8 cellular contexts compared by ENCODE assay signal in the genomic region with DNA sequence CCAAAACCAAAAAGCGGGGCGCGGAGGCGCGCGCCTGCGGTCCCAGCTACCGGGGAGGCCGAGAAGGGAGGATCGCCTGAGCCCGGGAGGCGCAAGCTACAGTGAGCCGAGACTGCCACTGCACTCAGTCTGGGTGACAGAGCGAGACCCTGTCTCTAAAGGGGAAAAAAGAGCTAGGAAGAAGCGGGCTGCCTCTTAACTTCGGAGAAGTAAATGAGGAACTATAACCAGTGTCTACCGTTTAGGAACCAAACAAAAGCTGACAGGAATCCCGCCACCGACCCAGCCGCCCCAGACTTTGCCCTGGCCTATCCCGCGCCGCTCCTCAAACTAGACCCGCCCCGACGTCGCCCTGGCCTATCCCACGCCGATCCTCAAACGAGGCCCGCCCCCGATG. TPM values are rescaled to one million over a fixed set of nuclear protein-coding genes. Genes with fewer than 3 reads are reported as not detected.
DNase-seq lines count a peak whose midpoint lies in the region; ATAC-seq and TF ChIP-seq lines count a peak whose summit lies in the region.

No MANE protein-coding gene starts in this region.

- POLR2A ChIA-PET in Caco-2 (lab: Charles Lee), result interaction anchor here (1.0 to 2.1 kb wide), 11 partner anchors 14 to 269 kb away, joined by 3 to 14 read pairs (median 6); a partner anchor contains a TSS
- POLR2A ChIA-PET in PC-9 (lab: Charles Lee; ENCODE audit: unreplicated experiment), result interaction anchor here (0.7 kb wide), 1 partner anchor 45 kb away, joined by 3 read pairs; no protein-coding TSS in a partner anchor

- H3K27me3 Mint-ChIP-seq in Caco-2 (ENCODE audit: insufficient read depth, unreplicated experiment), result no peaks in the 10 kb centered on the region

- H3K4me3 ChIP-seq in Caco-2 (ENCODE audit: low read depth, low read length) (peak overlapping the region; percentile 52), PC-9 (peak overlapping the region; percentile 65; the same call in 1 of the 2 replicates), epithelial cell of proximal tubule (ENCODE audit: low read depth, low read length) (peak overlapping the region; percentile 97), retinal pigment epithelial cell (ENCODE audit: low read length) (peak overlapping the region; percentile 56)

- H3K4me3 Mint-ChIP-seq in Caco-2 (ENCODE audit: unreplicated experiment), result peak overlapping the region; percentile 90

- no TSS peak for BruUV-seq in Caco-2 (replicated peaks; lab: Mats Ljungman, UMichigan)
- no TSS peak for BruUV-seq in PC-9 (replicated peaks; lab: Mats Ljungman, UMichigan)

- H3K4me1 ChIP-seq in Caco-2, result peaks cover 32% of the 10 kb centered on the region
- H3K4me1 ChIP-seq in PC-9 (replicated peaks; ENCODE audit: insufficient read depth), result peaks cover 28% of the 10 kb centered on the region

- TF ChIP-seq CTCF in Caco-2 (IDR thresholded peaks at IDR 0.05; ENCODE audit: insufficient read depth in 1 of 2, low read depth in 1 of 2, low read length in 1 of 2, severe bottlenecking in 1 of 2, unreplicated experiment in 1 of 2) (no peak), PC-9 (conservative IDR thresholded peaks at IDR 0.05) (no peak), epithelial cell of proximal tubule (conservative IDR thresholded peaks at IDR 0.05; ENCODE audit: low read depth, low read length) (no peak), retinal pigment epithelial cell (conservative IDR thresholded peaks at IDR 0.05; ENCODE audit: low read depth, low read length) (no peak)

- H3K9me2 ChIP-seq in PC-9 (ENCODE audit: insufficient read depth), result no peaks in the 10 kb centered on the region

- no peaks in the 10 kb centered on the region for H3K9me3 Mint-ChIP-seq in Caco-2 (ENCODE audit: unreplicated experiment)

- H3K27me3 ChIP-seq in Caco-2 (replicated peaks; ENCODE audit: control insufficient read depth, insufficient read depth, low read length) (no peaks in the 10 kb centered on the region), PC-9 (ENCODE audit: insufficient read depth, low read depth) (no peaks in the 10 kb centered on the region)

- DNase-seq in Caco-2 (no peak), PC-9 (no peak), epithelial cell of proximal tubule (ENCODE audit: low read depth) (no peak), retinal pigment epithelial cell (ENCODE audit: low read depth) (no peak), HK-2 (ENCODE audit: unreplicated experiment) (no peak), cerebellar cortex (ENCODE audit: low spot score) (no peak), NCI-H2227 (lab: John Stamatoyannopoulos, UW; ENCODE audit: unreplicated experiment) (no peak)

- peak overlapping the region; percentile 96 for H3K4me2 ChIP-seq in PC-9

- no peak overlapping the region for H3K27ac ChIP-seq in PC-9

- peaks cover 10% of the 10 kb centered on the region for H4K20me1 ChIP-seq in PC-9 (ENCODE audit: insufficient read depth)

- peaks cover 19% of the 10 kb centered on the region for H3K4me1 Mint-ChIP-seq in Caco-2 (ENCODE audit: low read depth, unreplicated experiment)

- H3K36me3 ChIP-seq in Caco-2 (ENCODE audit: control insufficient read depth, insufficient read depth, low read length), result peaks cover 3% of the 10 kb centered on the region; the same call in 1 of the 2 replicates
- H3K36me3 ChIP-seq in PC-9 (ENCODE audit: low read depth), result peaks cover 3% of the 10 kb centered on the region; the same call in 1 of the 2 replicates

- CTCF ChIA-PET in Caco-2 (lab: Charles Lee) (interaction anchor here (0.6 to 1.8 kb wide), 12 partner anchors 9 to 728 kb away, joined by 3 to 26 read pairs (median 4); a partner anchor contains a TSS), PC-9 (lab: Charles Lee) (interaction anchor here (0.6 kb wide), 1 partner anchor 549 kb away, joined by 4 read pairs; no protein-coding TSS in a partner anchor)

- H3K9me3 ChIP-seq in Caco-2 (no peaks in the 10 kb centered on the region), PC-9 (ENCODE audit: insufficient read depth, low read depth) (no peaks in the 10 kb centered on the region)

- ATAC-seq in GM21528 (IDR thresholded peaks at IDR 0.05; ENCODE audit: low FRiP score, unreplicated experiment), result peak; percentile 76

- H3K27ac Mint-ChIP-seq in Caco-2 (ENCODE audit: unreplicated experiment), result peak overlapping the region; percentile 93

- peaks cover 9% of the 10 kb centered on the region; the same call in 1 of the 2 replicates for H3F3A ChIP-seq in PC-9 (ENCODE audit: insufficient read depth, low read depth)

- peaks cover 44% of the 10 kb centered on the region for H3K36me3 Mint-ChIP-seq in Caco-2 (ENCODE audit: insufficient read depth, unreplicated experiment)

- H3K79me2 ChIP-seq in PC-9 (ENCODE audit: low read depth), result peaks cover 38% of the 10 kb centered on the region

- intact Hi-C loops in Caco-2 (cut with micrococcal nuclease; ENCODE audit: unreplicated experiment), result loop anchor here (2.0 kb wide), 2 partner anchors 14 to 64 kb away; a partner anchor contains a TSS
- intact Hi-C loops in PC-9 (cut with micrococcal nuclease; ENCODE audit: unreplicated experiment), result loop anchor here (5.0 kb wide), 1 partner anchor 70 kb away; no protein-coding TSS in a partner anchor

- H2AFZ ChIP-seq in PC-9, result peak overlapping the region; percentile 92

RNA-seq across cellular contexts. Expression of a gene that starts 0.6 kb away (rescaled TPM):
- total RNA-seq in Caco-2 (2022) (99.3 and 105 TPM in 2 replicates), PC-9 (2021) (85.8 and 116 TPM in 2 replicates), epithelial cell of proximal tubule (298 and 558 TPM in 2 replicates)

RNA-seq across cellular contexts. Expression of a gene that starts 28.3 kb away (rescaled TPM):
- total RNA-seq in Caco-2 (2022) (1.6 and 3.2 TPM in 2 replicates), PC-9 (2021) (5.8 and 11.5 TPM in 2 replicates), epithelial cell of proximal tubule (1.7 and 2.3 TPM in 2 replicates)

RNA-seq across cellular contexts. Expression of a gene that starts 43.2 kb away (rescaled TPM):
- total RNA-seq in Caco-2 (2022) (110 and 111 TPM in 2 replicates), PC-9 (2021) (107 and 144 TPM in 2 replicates), epithelial cell of proximal tubule (162 and 203 TPM in 2 replicates)

RNA-seq across cellular contexts. Expression of a gene that starts 48.6 kb away (rescaled TPM):
- total RNA-seq in Caco-2 (2022) (9.1 and 9.7 TPM in 2 replicates), PC-9 (2021) (4.2 and 6.1 TPM in 2 replicates), epithelial cell of proximal tubule (5.4 and 7.8 TPM in 2 replicates)
